Comparison of ENCODE assay signal across 1 cellular context in the genomic region with DNA sequence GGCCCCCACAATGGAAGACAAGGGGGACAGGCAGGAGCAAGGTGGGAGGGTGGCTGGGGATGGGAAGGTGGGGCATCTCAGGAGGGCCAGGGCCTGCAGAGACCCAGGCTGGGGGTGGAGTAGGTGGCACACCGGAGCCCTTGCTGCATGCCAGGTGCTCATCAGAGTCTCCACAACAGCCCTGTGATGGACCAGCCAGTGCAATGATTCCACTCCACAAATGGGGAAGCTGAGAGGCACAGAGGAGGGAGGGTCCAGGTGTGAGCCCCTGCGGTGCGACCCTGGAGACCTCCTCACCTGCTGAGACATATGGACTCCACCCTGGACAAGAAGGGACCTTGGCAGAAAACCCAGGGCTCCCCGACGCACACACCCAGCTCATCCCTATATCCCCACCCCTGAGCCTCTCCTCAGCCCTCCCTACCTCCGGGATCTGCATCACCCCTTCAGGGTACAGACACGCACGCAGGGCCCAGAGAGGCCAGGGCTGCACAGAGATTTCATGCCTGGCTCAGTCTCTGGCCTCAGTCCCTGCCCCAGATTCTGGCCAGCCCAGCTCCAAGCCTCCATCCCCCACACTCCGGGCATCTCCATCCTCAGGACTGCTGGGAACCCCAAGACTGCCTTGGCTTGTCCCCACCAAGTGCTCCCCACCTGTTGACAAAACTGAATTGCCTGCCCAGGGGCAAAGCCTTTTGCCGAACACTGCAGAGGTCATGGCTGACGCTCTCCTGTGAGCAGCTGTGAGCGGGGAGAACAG.
TF ChIP-seq lines count a peak whose summit lies in the region.

No MANE protein-coding gene starts in this region.

TF ChIP-seq in HEK293, 187 proteins besides CTCF, POLR2A, EP300 and RAD21 (continued from another document):
- no peak for TF ChIP-seq ZBTB44 (tag by site-specific recombination; IDR thresholded peaks at IDR 0.05)
